In the genomic region with DNA sequence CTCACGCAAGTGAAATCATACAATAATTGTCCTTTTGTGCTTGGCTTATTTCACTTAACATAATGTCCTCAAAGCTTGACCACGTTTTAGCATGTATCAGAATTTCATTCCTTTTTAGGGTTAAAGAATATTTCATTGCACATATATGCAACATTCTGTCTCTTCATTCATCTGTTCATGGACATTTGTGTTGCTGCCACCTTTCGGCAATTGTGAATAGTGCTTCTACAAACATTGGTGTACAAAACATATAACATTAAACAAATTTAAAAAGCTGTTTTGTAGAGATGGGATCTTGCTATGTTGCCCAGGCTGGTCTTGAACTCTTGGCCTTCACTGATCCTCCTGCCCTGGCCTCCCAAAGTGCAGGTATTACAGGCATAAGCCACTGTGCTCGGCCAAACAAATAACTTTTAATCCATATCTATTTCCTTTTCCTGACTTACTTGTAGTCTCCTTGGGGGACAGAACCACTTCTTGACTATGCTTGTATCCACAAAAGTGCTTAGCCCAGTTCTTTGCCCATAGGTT, we compare ENCODE assay signal across 10 cellular contexts.
DNase-seq lines count a peak whose midpoint lies in the region; ATAC-seq and TF ChIP-seq lines count a peak whose summit lies in the region.
"Had no signal": no experiment of that assay in that cellular context is flagged by ENCODE, and none has a peak within 500 bp of the region (broad histone marks: within the 10 kb centered on the region; RNA-seq: fewer than 3 reads in every experiment).

No MANE protein-coding gene starts in this region.

- H3K4me1 ChIP-seq in lower lobe of right lung, result no peaks in the 10 kb centered on the region

- H3K36me3 ChIP-seq in lower lobe of right lung, result no peaks in the 10 kb centered on the region

- intact Hi-C loops in lower lobe of right lung (cut with DNase I), result no loop called here

- ATAC-seq in lower lobe of right lung (no peak), HG02678 (IDR thresholded peaks at IDR 0.05; ENCODE audit: unreplicated experiment) (no peak)
- ATAC-seq: stimulated activated memory B cell treated with anti-CD40 and anti-IgM and Interleukin-4, amounts not matched to agents 10 μg/mL and 1 μg/mL and 100 μg/mL, for 72 hours had no signal

- DNase-seq in EL (peak; percentile 30), NAMALWA (ENCODE audit: low spot score) (peak; percentile 50), choroid plexus epithelial cell (ENCODE audit: low read depth) (peak; percentile 55), lower lobe of right lung (no peak), SW480 (ENCODE audit: low spot score) (no peak), nucleus accumbens (lab: John Stamatoyannopoulos, UW) (no peak)
- DNase-seq: activated T-cell treated with anti-CD3 and anti-CD28 coated beads, Interleukin-2, amount 50 U/mL, for 1 hour had no signal

- H3K27me3 ChIP-seq in lower lobe of right lung (ENCODE audit: low read depth), result no peaks in the 10 kb centered on the region

- peak; percentile 82 for TF ChIP-seq CTCF in 22Rv1 (IDR thresholded peaks at IDR 0.05)
- peak; percentile 51 for TF ChIP-seq CTCF in choroid plexus epithelial cell (conservative IDR thresholded peaks at IDR 0.05; ENCODE audit: low read depth, low read length)
- no peak for TF ChIP-seq CTCF in lower lobe of right lung (IDR thresholded peaks at IDR 0.05)

- H3K27ac ChIP-seq in 22Rv1 (no peak overlapping the region), lower lobe of right lung (no peak overlapping the region)

- H3K4me3 ChIP-seq in choroid plexus epithelial cell (ENCODE audit: low read depth, low read length) (no peak overlapping the region), lower lobe of right lung (no peak overlapping the region)

- no peaks in the 10 kb centered on the region for H3K9me3 ChIP-seq in lower lobe of right lung

Comparison
In these comparisons a context has a peak if more than half of its experiments do, and no peak if none do; other contexts are left out.
1. DNase-seq: peak in EL (single experiment), NAMALWA (single experiment) and choroid plexus epithelial cell (single experiment); none in lower lobe of right lung (single experiment), SW480 (single experiment) and nucleus accumbens (0 of 56).